ENCODE assay signal across 8 cellular contexts in the genomic region with DNA sequence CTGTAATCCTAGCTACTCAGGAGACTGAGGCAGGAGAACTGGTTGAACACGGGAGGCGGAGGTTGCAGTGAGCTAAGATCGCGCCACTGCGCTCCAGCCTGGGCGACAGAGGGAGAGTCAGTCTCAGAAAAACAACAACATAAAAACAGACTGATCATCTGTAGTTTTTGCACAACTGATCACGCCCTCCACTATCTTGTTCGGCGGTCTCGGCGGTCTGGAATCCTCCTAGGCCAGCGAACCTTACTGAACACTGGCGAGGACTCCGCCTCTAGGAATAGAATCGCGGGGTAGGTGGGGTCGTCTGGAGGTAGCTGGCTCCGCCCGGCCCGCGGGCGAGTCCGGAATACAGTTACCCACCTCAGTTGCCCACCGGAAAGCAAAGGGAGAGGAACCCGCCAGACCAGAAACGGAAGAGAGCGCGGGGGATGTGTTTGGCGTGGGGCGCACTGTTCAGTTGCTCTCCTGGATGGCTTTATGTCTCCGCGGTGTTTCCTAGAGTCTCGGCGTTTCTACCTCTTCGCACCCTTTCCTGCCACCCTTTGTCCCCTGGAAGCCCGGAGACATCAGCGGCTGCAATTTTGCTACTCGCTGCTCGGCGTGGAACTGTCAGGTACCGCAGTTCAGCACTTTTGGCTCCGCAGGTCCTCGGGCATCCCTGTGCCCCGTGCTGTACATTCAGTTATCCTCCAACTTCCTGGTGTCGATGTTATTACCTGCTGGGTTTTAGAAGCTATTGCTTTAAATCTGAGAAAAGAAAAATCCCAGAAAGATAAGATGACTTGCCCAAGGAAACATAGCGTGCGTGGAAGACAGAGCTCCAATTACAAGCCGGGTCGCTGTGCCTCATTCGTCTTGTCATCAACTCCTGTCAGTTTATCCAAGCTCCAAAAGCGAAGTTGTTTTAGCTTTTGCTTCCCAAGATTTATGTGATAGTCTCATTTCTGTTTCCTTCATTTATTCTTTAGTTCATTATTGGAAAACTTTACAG. TPM values are rescaled to one million over a fixed set of nuclear protein-coding genes. Genes with fewer than 3 reads are reported as not detected.
DNase-seq lines count a peak whose midpoint lies in the region; ATAC-seq and TF ChIP-seq lines count a peak whose summit lies in the region.

No MANE protein-coding gene starts in this region.

- peak; percentile 39 for DNase-seq in Panc1 (ENCODE audit: low read depth, low spot score)
- peak; percentile 88 to 89 for DNase-seq in activated T-cell treated with anti-CD3 and anti-CD28 coated beads, Interleukin-2, amount 50 U/mL, for 72 hours
- DNase-seq in fibroblast of gingiva (ENCODE audit: low read depth) = peak; percentile 84
- peak; percentile 61 to 89 (median 84) for DNase-seq in naive thymus-derived CD8-positive, alpha-beta T cell

- CTCF ChIA-PET in Panc1 (lab: Charles Lee) = no interaction called here

- POLR2A ChIA-PET in Panc1 (lab: Charles Lee) = interaction anchor here (0.6 kb wide), 1 partner anchor 61 kb away, joined by 12 read pairs; no protein-coding TSS in a partner anchor
- POLR2A ChIA-PET in naive thymus-derived CD8-positive, alpha-beta T cell (lab: Charles Lee) = interaction anchor here (0.6 to 4.6 kb wide), 7 partner anchors 9 to 167 kb away, joined by 3 to 114 read pairs (median 4); a partner anchor contains a TSS

- H3K27me3 Mint-ChIP-seq in activated T-cell treated with anti-CD3 and anti-CD28 coated beads, Interleukin-2, amount 50 U/mL, for 72 hours (ENCODE audit: low read depth) = no peaks in the 10 kb centered on the region
- H3K27me3 Mint-ChIP-seq in naive thymus-derived CD8-positive, alpha-beta T cell = no peaks in the 10 kb centered on the region
- H3K27me3 Mint-ChIP-seq in stimulated activated memory B cell treated with anti-CD40 and anti-IgM and Interleukin-4, amounts not matched to agents 10 μg/mL and 1 μg/mL and 100 μg/mL, for 72 hours = no peaks in the 10 kb centered on the region

- H3K4me3 Mint-ChIP-seq in activated T-cell treated with anti-CD3 and anti-CD28 coated beads, Interleukin-2, amount 50 U/mL, for 72 hours = peak overlapping the region; percentile 94 to 99
- peak overlapping the region; percentile 96 to 100 (median 99) for H3K4me3 Mint-ChIP-seq in naive thymus-derived CD8-positive, alpha-beta T cell
- peak overlapping the region; percentile 100 for H3K4me3 Mint-ChIP-seq in stimulated activated memory B cell treated with anti-CD40 and anti-IgM and Interleukin-4, amounts not matched to agents 10 μg/mL and 1 μg/mL and 100 μg/mL, for 72 hours

- peak overlapping the region; percentile 85 for H2AFZ ChIP-seq in KMS-11 (ENCODE audit: low read depth)

- H3K27me3 ChIP-seq in DOHH2 (ENCODE audit: control insufficient read depth, low read length) = no peaks in the 10 kb centered on the region
- H3K27me3 ChIP-seq in KMS-11 (ENCODE audit: insufficient read depth, low read depth) = no peaks in the 10 kb centered on the region
- H3K27me3 ChIP-seq in Panc1 (ENCODE audit: control insufficient read depth, insufficient read depth, low read length) = no peaks in the 10 kb centered on the region

- H3K27ac ChIP-seq in DOHH2 (ENCODE audit: low read depth, low read length) = peak overlapping the region; percentile 57
- peak overlapping the region; percentile 67 for H3K27ac ChIP-seq in KMS-11
- peak overlapping the region; percentile 81 for H3K27ac ChIP-seq in Panc1 (ENCODE audit: low read length)

- in situ Hi-C loops in Panc1 (cut with HindIII; ENCODE audit: low pct_unique_long_range_greater_than_20kb, low sequenced_read_pairs) = no loop called here

- H3K79me2 ChIP-seq in DOHH2 (ENCODE audit: control insufficient read depth, low read length) = peaks cover 40% of the 10 kb centered on the region
- H3K79me2 ChIP-seq in KMS-11 (ENCODE audit: insufficient read depth, low read depth) = peaks cover 25% of the 10 kb centered on the region; the same call in 1 of the 2 replicates

- H3K36me3 ChIP-seq in DOHH2 (ENCODE audit: control insufficient read depth, low read length) (peaks cover 8% of the 10 kb centered on the region), KMS-11 (ENCODE audit: insufficient read depth) (no peaks in the 10 kb centered on the region), Panc1 (ENCODE audit: control insufficient read depth, insufficient read depth, low read length) (peaks cover 4% of the 10 kb centered on the region; the same call in 1 of the 2 replicates)

- H3K4me1 ChIP-seq in DOHH2 (ENCODE audit: control insufficient read depth, low read length) (peaks cover 23% of the 10 kb centered on the region), KMS-11 (ENCODE audit: low read depth, poor library complexity, severe bottlenecking) (peaks cover 11% of the 10 kb centered on the region), Panc1 (ENCODE audit: control insufficient read depth, insufficient read depth, low read length) (no peaks in the 10 kb centered on the region)

- H3K4me2 ChIP-seq in DOHH2 (ENCODE audit: low read length) (peak overlapping the region; percentile 83), KMS-11 (peak overlapping the region; percentile 58)

- no peaks in the 10 kb centered on the region for H4K20me1 ChIP-seq in DOHH2 (ENCODE audit: control insufficient read depth, insufficient read depth, low read depth, low read length)
- H4K20me1 ChIP-seq in KMS-11 (ENCODE audit: insufficient read depth) = no peaks in the 10 kb centered on the region

- peak overlapping the region; percentile 94 for H3K27ac Mint-ChIP-seq in activated T-cell treated with anti-CD3 and anti-CD28 coated beads, Interleukin-2, amount 50 U/mL, for 72 hours
- H3K27ac Mint-ChIP-seq in naive thymus-derived CD8-positive, alpha-beta T cell = peak overlapping the region; percentile 95 to 98 (median 97)
- peak overlapping the region; percentile 95 for H3K27ac Mint-ChIP-seq in stimulated activated memory B cell treated with anti-CD40 and anti-IgM and Interleukin-4, amounts not matched to agents 10 μg/mL and 1 μg/mL and 100 μg/mL, for 72 hours

- TF ChIP-seq CTCF in DOHH2 (IDR thresholded peaks at IDR 0.05; ENCODE audit: low read depth, low read length, poor library complexity, severe bottlenecking) = no peak
- TF ChIP-seq CTCF in KMS-11 (conservative IDR thresholded peaks at IDR 0.05; ENCODE audit: low read depth, low read length) = no peak
- TF ChIP-seq CTCF in Panc1 (IDR thresholded peaks at IDR 0.05) = no peak

- intact Hi-C loops in Panc1 (cut with micrococcal nuclease; ENCODE audit: unreplicated experiment) = no loop called here

- BruUV-seq in Panc1 (replicated peaks; lab: Mats Ljungman, UMichigan) = TSS peak; percentile 85

- ATAC-seq in GM21825 (IDR thresholded peaks at IDR 0.05; ENCODE audit: unreplicated experiment) = peak; percentile 98
- peak; percentile 98 for ATAC-seq in Panc1
- peak; percentile 97 to 98 for ATAC-seq in activated T-cell treated with anti-CD3 and anti-CD28 coated beads, Interleukin-2, amount 50 U/mL, for 72 hours (replicated peaks in 1 of 2)
- peak; percentile 95 to 96 for ATAC-seq in naive thymus-derived CD8-positive, alpha-beta T cell
- peak; percentile 100 for ATAC-seq in stimulated activated memory B cell treated with anti-CD40 and anti-IgM and Interleukin-4, amounts not matched to agents 10 μg/mL and 1 μg/mL and 100 μg/mL, for 72 hours

- H3K4me3 ChIP-seq in DOHH2 (ENCODE audit: low read length) (peak overlapping the region; percentile 97), KMS-11 (IDR thresholded peaks at IDR 0.05; ENCODE audit: insufficient read depth, low read depth, low read length) (no peak overlapping the region), Panc1 (ENCODE audit: low read depth in 2 of 2, low read length in 2 of 2) (peak overlapping the region; percentile 86)

- no peaks in the 10 kb centered on the region for H3K9me3 Mint-ChIP-seq in activated T-cell treated with anti-CD3 and anti-CD28 coated beads, Interleukin-2, amount 50 U/mL, for 72 hours
- H3K9me3 Mint-ChIP-seq in naive thymus-derived CD8-positive, alpha-beta T cell = no peaks in the 10 kb centered on the region
- H3K9me3 Mint-ChIP-seq in stimulated activated memory B cell treated with anti-CD40 and anti-IgM and Interleukin-4, amounts not matched to agents 10 μg/mL and 1 μg/mL and 100 μg/mL, for 72 hours = no peaks in the 10 kb centered on the region

- H3K4me1 Mint-ChIP-seq in activated T-cell treated with anti-CD3 and anti-CD28 coated beads, Interleukin-2, amount 50 U/mL, for 72 hours (ENCODE audit: low read depth) = peaks cover 20% of the 10 kb centered on the region
- peaks cover 14 to 48% (median 39%) of the 10 kb centered on the region in 4 donors for H3K4me1 Mint-ChIP-seq in naive thymus-derived CD8-positive, alpha-beta T cell
- H3K4me1 Mint-ChIP-seq in stimulated activated memory B cell treated with anti-CD40 and anti-IgM and Interleukin-4, amounts not matched to agents 10 μg/mL and 1 μg/mL and 100 μg/mL, for 72 hours = peaks cover 36% of the 10 kb centered on the region

- H3F3A ChIP-seq in DOHH2 (ENCODE audit: control insufficient read depth, insufficient read depth) = no peaks in the 10 kb centered on the region

- H3K36me3 Mint-ChIP-seq in activated T-cell treated with anti-CD3 and anti-CD28 coated beads, Interleukin-2, amount 50 U/mL, for 72 hours (ENCODE audit: insufficient read depth in 2 of 2) = no peaks in the 10 kb centered on the region
- peaks cover 0 to 17% (median 0%) of the 10 kb centered on the region in 3 donors for H3K36me3 Mint-ChIP-seq in naive thymus-derived CD8-positive, alpha-beta T cell
- no peaks in the 10 kb centered on the region for H3K36me3 Mint-ChIP-seq in stimulated activated memory B cell treated with anti-CD40 and anti-IgM and Interleukin-4, amounts not matched to agents 10 μg/mL and 1 μg/mL and 100 μg/mL, for 72 hours

- H3K9me2 ChIP-seq in DOHH2 (replicated peaks; ENCODE audit: control insufficient read depth, low read length) = no peaks in the 10 kb centered on the region

- H3K9me3 ChIP-seq in DOHH2 (ENCODE audit: control insufficient read depth, insufficient read depth, low read length) (no peaks in the 10 kb centered on the region), Panc1 (ENCODE audit: control insufficient read depth, insufficient read depth, low read depth, low read length) (no peaks in the 10 kb centered on the region)

- H3K9ac ChIP-seq in KMS-11 = peak overlapping the region; percentile 61; the same call in 1 of the 2 replicates

RNA-seq across cellular contexts. Expression of a gene that starts 24.9 kb away (rescaled TPM):
- total RNA-seq in Panc1 (2021; ENCODE audit: unreplicated experiment) = 3.2 TPM
- 4.9 TPM for polyA plus RNA-seq in Panc1 (2012; ENCODE audit: insufficient read length)
- total RNA-seq in activated T-cell treated with anti-CD3 and anti-CD28 coated beads, Interleukin-2, amount 50 U/mL, for 72 hours = 10 to 100 TPM; 12.3 TPM
- total RNA-seq in naive thymus-derived CD8-positive, alpha-beta T cell = 10 to 100 TPM; 18.1 to 19.2 TPM
- polyA plus RNA-seq in naive thymus-derived CD8-positive, alpha-beta T cell = 10 to 100 TPM in 1 of 3 donors, 1 to 10 TPM in 2; 6.5 to 11.3 (median 8.7) TPM

RNA-seq across cellular contexts. Expression of a gene that starts 35.3 kb away (rescaled TPM):
- 43.2 TPM for total RNA-seq in Panc1 (2021; ENCODE audit: unreplicated experiment)
- 34.7 TPM for polyA plus RNA-seq in Panc1 (2012; ENCODE audit: insufficient read length)
- 10 to 100 TPM; 47.9 to 51.0 TPM for total RNA-seq in activated T-cell treated with anti-CD3 and anti-CD28 coated beads, Interleukin-2, amount 50 U/mL, for 72 hours
- 10 to 100 TPM; 38.7 to 45.4 TPM for total RNA-seq in naive thymus-derived CD8-positive, alpha-beta T cell
- polyA plus RNA-seq in naive thymus-derived CD8-positive, alpha-beta T cell = 10 to 100 TPM; 50.4 to 53.1 (median 51.3) TPM
